Comparison of ENCODE assay signal across 14 cellular contexts in genomic region chr10:1160561-1160961, GRCh38.
"Had no signal": no experiment of that assay in that cellular context is flagged by ENCODE, and none has a peak within 500 bp of the region (broad histone marks: within the 10 kb centered on the region; RNA-seq: fewer than 3 reads in every experiment).

No MANE protein-coding gene starts in this region.

- DNase-seq: activated CD4-positive, alpha-beta T cell treated with anti-CD3 and anti-CD28 coated beads, Interleukin-2, amount 10 ng/mL, durations not matched to agents 24 days and 14 days; activated gamma-delta T cell treated with Interleukin-2 at 50 U/mL for 16 hours; activated naive CD8-positive, alpha-beta T cell treated with anti-CD3 and anti-CD28 coated beads for 36 hours; activated T-cell treated with anti-CD3 and anti-CD28 coated beads, Interleukin-2, amount 50 U/mL, for 1 hour; brain microvascular endothelial cell; cerebellar nuclear complex; nephron progenitor cell; retina; SK-N-SH; stimulated activated CD4-positive, alpha-beta T cell treated with anti-CD3 and anti-CD28 coated beads, Interleukin-1b, Interleukin-23, amount 100 ng/mL, for 48 hours; substantia nigra had no signal

- H3K9me3 ChIP-seq: SK-N-SH had no signal

- H3K79me2 ChIP-seq: parathyroid adenoma had no signal

- H3K9me3 Mint-ChIP-seq: activated CD4-positive, alpha-beta T cell treated with anti-CD3 and anti-CD28 coated beads, Interleukin-2, amount 10 ng/mL, durations not matched to agents 24 days and 14 days; activated naive CD8-positive, alpha-beta T cell treated with anti-CD3 and anti-CD28 coated beads for 36 hours; nephron progenitor cell; stimulated activated memory B cell treated with anti-CD40 and anti-IgM and Interleukin-4, amounts not matched to agents 10 μg/mL and 1 μg/mL and 100 μg/mL, for 72 hours had no signal

- H3K36me3 ChIP-seq: brain microvascular endothelial cell had no signal

- H3K9ac ChIP-seq: parathyroid adenoma, SK-N-SH had no signal

- H3K27me3 Mint-ChIP-seq: activated naive CD8-positive, alpha-beta T cell treated with anti-CD3 and anti-CD28 coated beads for 36 hours had no signal

- H3K4me1 ChIP-seq: parathyroid adenoma had no signal

- H3K4me3 Mint-ChIP-seq: activated CD4-positive, alpha-beta T cell treated with anti-CD3 and anti-CD28 coated beads, Interleukin-2, amount 10 ng/mL, durations not matched to agents 24 days and 14 days; activated naive CD8-positive, alpha-beta T cell treated with anti-CD3 and anti-CD28 coated beads for 36 hours; nephron progenitor cell; stimulated activated memory B cell treated with anti-CD40 and anti-IgM and Interleukin-4, amounts not matched to agents 10 μg/mL and 1 μg/mL and 100 μg/mL, for 72 hours had no signal

- H2AFZ ChIP-seq: parathyroid adenoma had no signal

- ATAC-seq: esophagus mucosa; stimulated activated memory B cell treated with anti-CD40 and anti-IgM and Interleukin-4, amounts not matched to agents 10 μg/mL and 1 μg/mL and 100 μg/mL, for 72 hours had no signal

- H3K36me3 Mint-ChIP-seq: activated naive CD8-positive, alpha-beta T cell treated with anti-CD3 and anti-CD28 coated beads for 36 hours; stimulated activated memory B cell treated with anti-CD40 and anti-IgM and Interleukin-4, amounts not matched to agents 10 μg/mL and 1 μg/mL and 100 μg/mL, for 72 hours had no signal

- H3K4me1 Mint-ChIP-seq: activated CD4-positive, alpha-beta T cell treated with anti-CD3 and anti-CD28 coated beads, Interleukin-2, amount 10 ng/mL, durations not matched to agents 24 days and 14 days; activated naive CD8-positive, alpha-beta T cell treated with anti-CD3 and anti-CD28 coated beads for 36 hours; stimulated activated memory B cell treated with anti-CD40 and anti-IgM and Interleukin-4, amounts not matched to agents 10 μg/mL and 1 μg/mL and 100 μg/mL, for 72 hours had no signal

- H3K27ac ChIP-seq: brain microvascular endothelial cell, parathyroid adenoma had no signal

- H3K27me3 ChIP-seq: brain microvascular endothelial cell had no signal

- H3K27ac Mint-ChIP-seq: activated CD4-positive, alpha-beta T cell treated with anti-CD3 and anti-CD28 coated beads, Interleukin-2, amount 10 ng/mL, durations not matched to agents 24 days and 14 days; activated naive CD8-positive, alpha-beta T cell treated with anti-CD3 and anti-CD28 coated beads for 36 hours; nephron progenitor cell; stimulated activated memory B cell treated with anti-CD40 and anti-IgM and Interleukin-4, amounts not matched to agents 10 μg/mL and 1 μg/mL and 100 μg/mL, for 72 hours had no signal

- H3K4me2 ChIP-seq: SK-N-SH had no signal
